In the genomic region with DNA sequence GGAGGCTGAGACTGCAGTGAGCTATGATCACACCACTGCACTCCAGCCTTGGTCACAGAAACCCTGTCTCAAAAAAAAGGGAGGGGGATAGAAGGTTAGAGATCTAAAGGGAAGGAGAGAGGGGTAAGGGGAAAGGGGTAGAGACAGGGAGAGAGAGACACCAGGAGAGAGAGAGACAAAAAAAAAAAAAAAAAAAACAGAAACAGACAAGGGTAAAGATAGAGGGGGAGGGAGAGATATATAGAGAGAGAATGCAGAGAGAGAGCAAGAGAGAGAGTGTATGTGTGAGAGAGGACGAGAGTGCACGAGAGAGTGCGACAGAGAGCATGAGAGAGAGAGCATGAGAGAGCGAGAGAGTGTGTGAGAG, we compare ENCODE assay signal across 10 cellular contexts. TPM values are rescaled to one million over a fixed set of nuclear protein-coding genes. Genes with fewer than 3 reads are reported as not detected.
A peak's percentile ranks its signal among the peaks of the same experiment; 100 is the strongest.
DNase-seq lines count a peak whose midpoint lies in the region; ATAC-seq, FAIRE-seq and TF ChIP-seq lines count a peak whose summit lies in the region.
"Had no signal": no experiment of that assay in that cellular context is flagged by ENCODE, and none has a peak within 500 bp of the region (broad histone marks: within the 10 kb centered on the region; RNA-seq: fewer than 3 reads in every experiment).

No MANE protein-coding gene starts in this region.

- H3K9me3 ChIP-seq in OCI-LY1 (ENCODE audit: low read length): no peaks in the 10 kb centered on the region
- no peaks in the 10 kb centered on the region for H3K9me3 ChIP-seq in endothelial cell of umbilical vein (replicated peaks; ENCODE audit: control insufficient read depth, insufficient read depth, low read length)
- no peaks in the 10 kb centered on the region for H3K9me3 ChIP-seq in trophoblast cell (ENCODE audit: insufficient read depth, low read depth, low read length)
- no peaks in the 10 kb centered on the region for H3K9me3 ChIP-seq in stomach

- H3K14ac ChIP-seq in trophoblast cell (ENCODE audit: low read length): no peak overlapping the region

- H3K23ac ChIP-seq in trophoblast cell (ENCODE audit: low read length): peak overlapping the region; percentile 0

- no peak overlapping the region for H3K18ac ChIP-seq in trophoblast cell (ENCODE audit: low read length)

- H3K36me3 ChIP-seq in OCI-LY1 (ENCODE audit: insufficient read depth, low read length) (peaks cover 73% of the 10 kb centered on the region), endothelial cell of umbilical vein (ENCODE audit: control insufficient read depth in 2 of 2, extremely low read depth in 1 of 2, insufficient read depth in 2 of 2, low read length in 2 of 2) (no peaks in the 10 kb centered on the region), trophoblast cell (ENCODE audit: control insufficient read depth in 1 of 2, insufficient read depth in 2 of 2, low read length in 2 of 2) (no peaks in the 10 kb centered on the region), stomach (no peaks in the 10 kb centered on the region)

- H3K4me2 ChIP-seq in OCI-LY1 (ENCODE audit: low read length): peak overlapping the region; percentile 79
- H3K4me2 ChIP-seq in endothelial cell of umbilical vein (ENCODE audit: insufficient read depth, low read length): no peak overlapping the region
- H3K4me2 ChIP-seq in trophoblast cell (ENCODE audit: low read length): no peak overlapping the region

- no peaks in the 10 kb centered on the region for H3K9me1 ChIP-seq in endothelial cell of umbilical vein (replicated peaks; ENCODE audit: control insufficient read depth, extremely low read depth, insufficient read depth, low read length)

- H3K27ac Mint-ChIP-seq in activated CD4-positive, alpha-beta T cell treated with anti-CD3 and anti-CD28 coated beads for 36 hours: no peak overlapping the region

- H3K36me3 Mint-ChIP-seq in activated CD4-positive, alpha-beta T cell treated with anti-CD3 and anti-CD28 coated beads for 36 hours (ENCODE audit: low read depth): no peaks in the 10 kb centered on the region

- H3K4ac ChIP-seq in trophoblast cell (ENCODE audit: low read depth, low read length): no peak overlapping the region

- H3K9ac ChIP-seq in OCI-LY1 (ENCODE audit: low read length): peak overlapping the region; percentile 99
- H3K9ac ChIP-seq in endothelial cell of umbilical vein (replicated peaks; ENCODE audit: extremely low read depth, insufficient read depth, low read length): no peak overlapping the region
- H3K9ac ChIP-seq in trophoblast cell (ENCODE audit: low read length): no peak overlapping the region

- H3K27me3 Mint-ChIP-seq in activated CD4-positive, alpha-beta T cell treated with anti-CD3 and anti-CD28 coated beads for 36 hours: peaks cover 62% of the 10 kb centered on the region

- no peak for TF ChIP-seq EP300 in stomach (IDR thresholded peaks at IDR 0.05)

- ATAC-seq in activated CD4-positive, alpha-beta T cell treated with anti-CD3 and anti-CD28 coated beads for 36 hours: no peak
- no peak for ATAC-seq in HG03342 (IDR thresholded peaks at IDR 0.05; ENCODE audit: unreplicated experiment)

- no peak overlapping the region for H2AFZ ChIP-seq in OCI-LY1 (ENCODE audit: low read length)
- peak overlapping the region; percentile 1 for H2AFZ ChIP-seq in endothelial cell of umbilical vein (ENCODE audit: low read depth, low read length)
- no peak overlapping the region for H2AFZ ChIP-seq in trophoblast cell (ENCODE audit: insufficient read depth, low read length, poor library complexity)

- no peaks in the 10 kb centered on the region for H4K20me1 ChIP-seq in OCI-LY1 (ENCODE audit: insufficient read depth, low read length)
- no peaks in the 10 kb centered on the region for H4K20me1 ChIP-seq in endothelial cell of umbilical vein (replicated peaks; ENCODE audit: control insufficient read depth, extremely low read depth, insufficient read depth, low read length)

- no peak overlapping the region for H2BK5ac ChIP-seq in trophoblast cell (ENCODE audit: low read depth, low read length, poor library complexity)

- no peak for TF ChIP-seq POLR2A in endothelial cell of umbilical vein (IDR thresholded peaks at IDR 0.05; ENCODE audit: low read depth, low read length)
- no peak for TF ChIP-seq POLR2A in stomach (IDR thresholded peaks at IDR 0.05)

- H4K91ac ChIP-seq in trophoblast cell (ENCODE audit: low read depth, low read length): no peak overlapping the region

- H3F3A ChIP-seq in OCI-LY1 (ENCODE audit: insufficient read depth, low read length): no peaks in the 10 kb centered on the region

- POLR2A ChIA-PET in activated CD4-positive, alpha-beta T cell treated with anti-CD3 and anti-CD28 coated beads for 36 hours (lab: Charles Lee): interaction anchor here (0.6 kb wide), 1 partner anchor 247 kb away, joined by 3 read pairs; no protein-coding TSS in a partner anchor
- POLR2A ChIA-PET in endothelial cell of umbilical vein (lab: Charles Lee): no interaction called here

- H3K9me3 Mint-ChIP-seq in activated CD4-positive, alpha-beta T cell treated with anti-CD3 and anti-CD28 coated beads for 36 hours (ENCODE audit: low read depth): no peaks in the 10 kb centered on the region

- peaks cover 32% of the 10 kb centered on the region for H3K4me1 ChIP-seq in OCI-LY1 (ENCODE audit: insufficient read depth, low read length, severe bottlenecking)
- H3K4me1 ChIP-seq in endothelial cell of umbilical vein (ENCODE audit: control insufficient read depth, extremely low read depth, insufficient read depth, low read length): no peaks in the 10 kb centered on the region
- H3K4me1 ChIP-seq in trophoblast cell (ENCODE audit: control insufficient read depth in 1 of 2, insufficient read depth in 2 of 2, low read length in 2 of 2): no peaks in the 10 kb centered on the region
- peaks cover 0 to 43% (median 19%) of the 10 kb centered on the region in 4 donors for H3K4me1 ChIP-seq in stomach

- dilution Hi-C loops in endothelial cell of umbilical vein (cut with MboI; ENCODE audit: extremely low pct_ligation_motif_present, low sequenced_read_pairs): no loop called here

- DNase-seq in activated CD4-positive, alpha-beta T cell treated with anti-CD3 and anti-CD28 coated beads for 36 hours: no peak
- no peak for DNase-seq in activated CD4-positive, alpha-beta T cell treated with anti-CD3 and anti-CD28 coated beads, Interleukin-2, amount 50 U/mL, for 48 hours
- no peak for DNase-seq in endothelial cell of umbilical vein (ENCODE audit: low read depth, low spot score)
- DNase-seq in trophoblast cell: no peak
- DNase-seq in stimulated activated CD4-positive, alpha-beta T cell treated with anti-CD3 and anti-CD28 coated beads, Interleukin-2, amount 100 ng/mL, for 24 hours: no peak
- no peak for DNase-seq in stomach
- DNase-seq: NCI-H510A treated with DMSO at 0.1 percent for 48 hours had no signal

- no peak overlapping the region for H2AK5ac ChIP-seq in trophoblast cell (ENCODE audit: low read length)

- peak overlapping the region; percentile 44 for H3K4me3 Mint-ChIP-seq in activated CD4-positive, alpha-beta T cell treated with anti-CD3 and anti-CD28 coated beads for 36 hours

- no peak overlapping the region for H2BK120ac ChIP-seq in trophoblast cell (ENCODE audit: insufficient read depth, low read length, poor library complexity)

- H3K27me3 ChIP-seq in OCI-LY1 (ENCODE audit: insufficient read depth, low read length) (no peaks in the 10 kb centered on the region), endothelial cell of umbilical vein (ENCODE audit: control insufficient read depth in 2 of 2, insufficient read depth in 2 of 2, low read length in 2 of 2) (peaks cover 43 to 51% of the 10 kb centered on the region in 2 experiments), trophoblast cell (ENCODE audit: insufficient read depth, low read length) (peaks cover 47% of the 10 kb centered on the region), stomach (peaks cover 10 to 94% (median 60%) of the 10 kb centered on the region in 3 donors)

- H4K8ac ChIP-seq in trophoblast cell (ENCODE audit: low read depth, low read length): no peak overlapping the region

- peaks cover 41% of the 10 kb centered on the region for H3K4me1 Mint-ChIP-seq in activated CD4-positive, alpha-beta T cell treated with anti-CD3 and anti-CD28 coated beads for 36 hours

- CTCF ChIA-PET in activated CD4-positive, alpha-beta T cell treated with anti-CD3 and anti-CD28 coated beads for 36 hours (lab: Charles Lee): no interaction called here
- CTCF ChIA-PET in endothelial cell of umbilical vein (lab: Charles Lee): interaction anchor here (1.7 kb wide), 1 partner anchor 46 kb away, joined by 6 read pairs; no protein-coding TSS in a partner anchor

- peak overlapping the region; percentile 97 for H3K27ac ChIP-seq in OCI-LY1 (ENCODE audit: low read depth, low read length, poor library complexity, severe bottlenecking)
- no peak overlapping the region for H3K27ac ChIP-seq in endothelial cell of umbilical vein (ENCODE audit: insufficient read depth, low read depth, low read length)
- H3K27ac ChIP-seq in trophoblast cell (ENCODE audit: low read depth, low read length): no peak overlapping the region
- no peak overlapping the region for H3K27ac ChIP-seq in stomach

- no CpG with 5 or more reads among the region's 4 CpGs for WGBS in trophoblast cell (ENCODE audit: extremely low coverage, insufficient coverage, insufficient read length)
- WGBS in stomach, 5 donors: 11 to 14% (median 12%) methylated on average over 4 of the region's 4 CpGs

- FAIRE-seq in endothelial cell of umbilical vein (lab: Jason Lieb, UNC): no peak
- FAIRE-seq: A204.1 had no signal

- TF ChIP-seq CTCF in OCI-LY1 (IDR thresholded peaks at IDR 0.05; ENCODE audit: low read length) (no peak), endothelial cell of umbilical vein (IDR thresholded peaks at IDR 0.05; ENCODE audit: extremely low read depth in 1 of 2, insufficient read depth in 1 of 2, low read depth in 1 of 2, low read length in 2 of 2) (no peak), stomach (IDR thresholded peaks at IDR 0.05) (no peak)

- no peak overlapping the region for H2BK12ac ChIP-seq in trophoblast cell (ENCODE audit: low read length)

- H3K4me3 ChIP-seq in OCI-LY1 (ENCODE audit: low read depth, low read length, poor library complexity, severe bottlenecking) (peak overlapping the region; percentile 91), endothelial cell of umbilical vein (replicated peaks in 1 of 3; ENCODE audit: insufficient read depth in 1 of 3, low read depth in 1 of 3, low read length in 3 of 3) (no peak overlapping the region), trophoblast cell (ENCODE audit: low read depth, low read length) (no peak overlapping the region), stomach (no peak overlapping the region)

- H3K79me2 ChIP-seq in OCI-LY1 (ENCODE audit: insufficient read depth, low read length) (peaks cover 5% of the 10 kb centered on the region; the same call in 1 of the 2 replicates), endothelial cell of umbilical vein (ENCODE audit: control insufficient read depth, insufficient read depth, low read length) (no peaks in the 10 kb centered on the region), trophoblast cell (ENCODE audit: control insufficient read depth, insufficient read depth, low read length, poor library complexity) (no peaks in the 10 kb centered on the region)

- no TSS peak for BruUV-seq in endothelial cell of umbilical vein (replicated peaks; lab: Mats Ljungman, UMichigan)

- H4K12ac ChIP-seq in trophoblast cell (ENCODE audit: low read depth, low read length): no peak overlapping the region

- intact Hi-C loops in activated CD4-positive, alpha-beta T cell treated with anti-CD3 and anti-CD28 coated beads for 36 hours (cut with DNase I, micrococcal nuclease): no loop called here
- intact Hi-C loops in endothelial cell of umbilical vein (cut with micrococcal nuclease): no loop called here
- intact Hi-C loops in stomach (cut with DNase I; ENCODE audit: low total_unique reads): no loop called here

- H3K79me1 ChIP-seq in trophoblast cell (ENCODE audit: low read length): no peaks in the 10 kb centered on the region

- no peaks in the 10 kb centered on the region for H3K9me2 ChIP-seq in OCI-LY1 (ENCODE audit: low read depth, low read length)

RNA-seq across cellular contexts. Expression of a gene that starts 4.2 kb away (rescaled TPM):
- 1 to 10 TPM; 3.3 to 3.6 TPM for total RNA-seq in activated CD4-positive, alpha-beta T cell treated with anti-CD3 and anti-CD28 coated beads for 36 hours
- total RNA-seq in endothelial cell of umbilical vein: not detected in 2 replicates
- polyA plus RNA-seq in endothelial cell of umbilical vein: 0.10 TPM in 1 of 2 replicates, not detected in the other
- polyA plus RNA-seq in endothelial cell of umbilical vein (2011; cell fraction: cytosol; rRNA removed): not detected in 2 replicates
- not detected in 2 replicates for polyA plus RNA-seq in endothelial cell of umbilical vein (2011; cell fraction: nucleus; rRNA removed)
- polyA plus RNA-seq in endothelial cell of umbilical vein (2012): 0.23 and 0.40 TPM in 2 replicates
- polyA minus RNA-seq in endothelial cell of umbilical vein: 0.32 TPM in 1 of 2 replicates, not detected in the other
- not detected for polyA minus RNA-seq in endothelial cell of umbilical vein (2011; cell fraction: cytosol; rRNA and poly(A)+ RNA removed)
- not detected in 2 replicates for polyA minus RNA-seq in endothelial cell of umbilical vein (2011; cell fraction: nucleus; rRNA and poly(A)+ RNA removed)
- polyA plus RNA-seq in trophoblast cell (2013): not detected in 2 replicates
- total RNA-seq in stomach: not detected
- under 1 TPM in 1 of 3 donors, not detected in 2; 0.18 TPM for polyA plus RNA-seq in stomach

RNA-seq across cellular contexts. Expression of a gene that starts 55.9 kb away (rescaled TPM):
- total RNA-seq in activated CD4-positive, alpha-beta T cell treated with anti-CD3 and anti-CD28 coated beads for 36 hours: under 1 TPM; 0.49 to 0.57 TPM
- total RNA-seq in endothelial cell of umbilical vein: 0.53 and 0.72 TPM in 2 replicates
- 0.52 and 0.88 TPM in 2 replicates for polyA plus RNA-seq in endothelial cell of umbilical vein
- polyA plus RNA-seq in endothelial cell of umbilical vein (2011; cell fraction: cytosol; rRNA removed): 0.27 and 0.42 TPM in 2 replicates
- 0.21 TPM in 1 of 2 replicates, not detected in the other for polyA plus RNA-seq in endothelial cell of umbilical vein (2011; cell fraction: nucleus; rRNA removed)
- 3.9 and 4.2 TPM in 2 replicates for polyA plus RNA-seq in endothelial cell of umbilical vein (2012)
- polyA minus RNA-seq in endothelial cell of umbilical vein: 0.17 and 0.36 TPM in 2 replicates
- 15.4 TPM for polyA minus RNA-seq in endothelial cell of umbilical vein (2011; cell fraction: cytosol; rRNA and poly(A)+ RNA removed)
- polyA minus RNA-seq in endothelial cell of umbilical vein (2011; cell fraction: nucleus; rRNA and poly(A)+ RNA removed): 0.34 TPM in 1 of 2 replicates, not detected in the other
- polyA plus RNA-seq in trophoblast cell (2013): 0.70 and 0.87 TPM in 2 replicates
- total RNA-seq in stomach: not detected
- under 1 TPM in 1 of 3 donors, not detected in 2; 0.85 TPM for polyA plus RNA-seq in stomach
